In the genomic region with DNA sequence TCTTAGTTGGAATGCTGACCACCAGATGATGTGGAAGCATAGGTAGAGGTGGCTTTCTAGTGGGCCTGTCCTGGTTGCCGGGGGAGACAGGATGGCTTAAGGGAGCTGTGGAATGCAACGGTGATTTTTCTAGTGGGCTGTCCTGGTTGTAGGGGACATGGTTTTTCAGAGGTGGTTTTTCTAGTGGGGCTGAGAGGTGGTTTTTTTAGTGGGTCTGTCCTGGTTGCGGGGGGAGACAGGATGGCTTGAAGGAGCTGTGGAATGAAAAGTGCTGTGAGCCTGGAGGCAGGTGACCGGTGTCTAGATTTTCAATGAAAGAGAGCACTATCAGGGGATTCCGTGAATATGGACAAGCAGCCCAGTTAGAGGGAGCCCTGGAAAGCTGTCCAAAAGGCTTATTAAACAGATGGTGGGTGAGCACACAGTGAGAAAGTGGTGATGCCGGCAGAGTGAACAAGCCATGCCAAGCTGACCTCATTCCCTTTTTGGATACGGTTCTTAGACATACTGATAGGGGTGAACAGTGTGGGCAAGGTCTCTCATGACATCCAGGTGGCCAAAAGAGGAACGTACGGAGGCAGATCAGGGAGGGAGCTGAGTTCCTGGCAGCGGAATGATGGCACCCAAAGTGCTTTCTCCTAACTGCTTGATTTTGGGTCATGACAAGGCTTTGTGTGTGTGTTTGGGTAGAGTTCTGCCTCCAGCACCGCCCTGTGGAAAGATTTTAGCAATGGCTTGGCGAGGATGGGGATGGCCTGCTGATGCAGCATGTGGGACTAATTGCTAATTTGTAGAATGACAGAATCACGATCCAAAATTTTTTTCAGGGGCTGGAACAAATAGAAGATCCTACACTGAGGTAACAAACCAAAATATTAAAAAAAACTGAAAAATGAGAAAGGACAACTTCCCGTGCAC, we compare ENCODE assay signal across 16 cellular contexts.
"Had no signal": no experiment of that assay in that cellular context is flagged by ENCODE, and none has a peak within 500 bp of the region (broad histone marks: within the 10 kb centered on the region; RNA-seq: fewer than 3 reads in every experiment).

No MANE protein-coding gene starts in this region.

- H3K27me3 ChIP-seq: foreskin keratinocyte, right lobe of liver, suprapubic skin had no signal

- ATAC-seq: activated T-cell treated with anti-CD3 and anti-CD28 coated beads, Interleukin-2, amount 50 U/mL, for 72 hours; foreskin keratinocyte; left colon; naive thymus-derived CD4-positive, alpha-beta T cell; right lobe of liver had no signal

- H3K4me3 ChIP-seq: psoas muscle, right lobe of liver, spleen, suprapubic skin had no signal

- H3K4me1 ChIP-seq: foreskin keratinocyte, psoas muscle, right lobe of liver, spleen, suprapubic skin had no signal

- H3K36me3 ChIP-seq: right lobe of liver, spleen, suprapubic skin had no signal

- H3K9me3 ChIP-seq: psoas muscle, right lobe of liver, spleen, suprapubic skin had no signal

- DNase-seq: activated CD4-positive, alpha-beta memory T cell treated with anti-CD3 and anti-CD28 coated beads, Interleukin-2, amount 10 ng/mL, durations not matched to agents 7 days and 5 days; activated CD4-positive, alpha-beta T cell treated with anti-CD3 and anti-CD28 coated beads for 1 hour; activated CD8-positive, alpha-beta memory T cell treated with anti-CD3 and anti-CD28 coated beads, Interleukin-2, amount 50 U/mL, for 4 hours; activated gamma-delta T cell treated with Interleukin-2 at 50 U/mL for 16 hours; activated naive CD8-positive, alpha-beta T cell treated with anti-CD3 and anti-CD28 coated beads, Interleukin-2, amount 10 ng/mL, durations not matched to agents 7 days and 5 days; activated T-cell treated with anti-CD3 and anti-CD28 coated beads, Interleukin-2, amount 50 U/mL, for 72 hours; aorta; foreskin keratinocyte; left colon; naive thymus-derived CD4-positive, alpha-beta T cell; psoas muscle; right lobe of liver; spleen; stimulated activated naive CD4-positive, alpha-beta T cell; T-helper 2 cell had no signal

- H3K27ac ChIP-seq: foreskin keratinocyte, psoas muscle, right lobe of liver, spleen, suprapubic skin had no signal
